ENCODE assay signal across 8 cellular contexts in the genomic region with DNA sequence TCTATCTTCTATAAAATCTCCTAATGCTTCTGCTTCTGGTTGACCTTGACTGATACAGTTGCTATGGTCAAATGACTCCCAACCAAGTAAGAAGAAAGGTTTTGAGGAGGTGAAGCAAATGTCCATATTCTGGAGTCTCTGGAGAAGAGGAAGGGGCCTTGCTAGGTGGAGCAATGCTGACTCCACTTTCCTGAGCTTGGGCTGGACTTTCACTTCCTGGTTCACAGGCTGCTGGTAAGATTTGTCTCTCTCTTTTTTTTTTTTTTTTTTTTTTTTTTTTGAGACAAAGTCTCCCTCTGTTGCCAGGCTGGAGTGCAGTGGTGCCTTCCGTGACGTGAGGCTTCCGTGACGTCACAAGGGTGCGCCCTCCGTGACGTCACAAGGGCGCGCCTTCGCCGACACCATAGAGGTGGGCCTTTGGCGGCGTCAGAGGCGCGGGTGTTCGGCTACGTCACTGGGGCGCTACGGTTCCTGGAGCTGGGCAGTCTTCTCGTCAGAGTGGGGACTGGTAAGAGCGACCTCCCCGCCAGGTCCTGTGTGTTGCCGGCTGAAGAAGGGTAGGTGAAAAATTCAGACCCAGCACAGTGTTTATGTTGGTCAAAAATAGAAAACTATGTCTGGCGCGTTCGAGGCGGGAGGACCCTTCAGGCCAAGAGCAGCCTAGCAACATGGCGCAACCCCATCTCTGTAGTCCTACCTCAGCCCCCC.
A peak's percentile ranks its signal among the peaks of the same experiment; 100 is the strongest.
DNase-seq lines count a peak whose midpoint lies in the region; ATAC-seq and TF ChIP-seq lines count a peak whose summit lies in the region.
"Not testable (repeated sequence)": the region's sequence is repeated elsewhere in the genome, so short reads cannot be mapped to it uniquely, and the experiment has no call there.

No MANE protein-coding gene starts in this region.

- H3K4me3 ChIP-seq in HUES48 (ENCODE audit: low read depth, low read length) (peak overlapping the region; percentile 81), mucosa of descending colon (peak overlapping the region; percentile 24)

- not testable (repeated sequence) for H3K27me3 ChIP-seq in HUES48 (ENCODE audit: control insufficient read depth, insufficient read depth, low read length)

- peak; percentile 15 for DNase-seq in DMS 273 treated with DMSO at 0.1 percent for 48 hours (lab: John Stamatoyannopoulos, UW)
- peak; percentile 98 to 99 for DNase-seq in activated T-cell treated with anti-CD3 and anti-CD28 coated beads, Interleukin-2, amount 50 U/mL, for 48 hours
- DNase-seq in erythroblast (lab: John Stamatoyannopoulos, UW) = peak; percentile 96
- peak; percentile 95 to 98 (median 96) for DNase-seq in mucosa of descending colon
- peak; percentile 92 to 93 for DNase-seq in stimulated activated CD8-positive, alpha-beta memory T cell treated with anti-CD3 and anti-CD28 coated beads, Interleukin-2, amount 100 ng/mL, for 1 hour (ENCODE audit: low read depth in 2 of 2)

- peak; percentile 97 for ATAC-seq in GM21515 (IDR thresholded peaks at IDR 0.05; ENCODE audit: unreplicated experiment)
- ATAC-seq in mucosa of descending colon = peak; percentile 100

- H3K36me3 ChIP-seq in HUES48 (ENCODE audit: control insufficient read depth, insufficient read depth, low read length); mucosa of descending colon (ENCODE audit: low read depth): not testable (repeated sequence)

- not testable (repeated sequence) for H3K4me1 ChIP-seq in HUES48 (ENCODE audit: control insufficient read depth, insufficient read depth, low read length); mucosa of descending colon (ENCODE audit: low read depth)

- peak overlapping the region; percentile 83 for H3K9ac ChIP-seq in HUES48 (ENCODE audit: low read depth, low read length)

- peak overlapping the region; percentile 80 for H3K27ac ChIP-seq in HUES48 (ENCODE audit: low read depth, low read length)

- H3K9me3 ChIP-seq in HUES48 (ENCODE audit: control insufficient read depth, insufficient read depth, low read length); mucosa of descending colon: not testable (repeated sequence)

- intact Hi-C loops in mucosa of descending colon (cut with DNase I, micrococcal nuclease) = not testable (repeated sequence)

- peak; percentile 78 for TF ChIP-seq POLR2A in erythroblast (IDR thresholded peaks at IDR 0.05; ENCODE audit: low read length)

- not testable (repeated sequence) for TF ChIP-seq CTCF in mucosa of descending colon (IDR thresholded peaks at IDR 0.05)

TF ChIP-seq in PFSK-1, 5 proteins besides CTCF, POLR2A, EP300 and RAD21:
- TF ChIP-seq TAF1 (IDR thresholded peaks at IDR 0.05; ENCODE audit: borderline replicate concordance, insufficient read depth, low read length) (peak; percentile 61; the same call in 1 of the 2 replicates), POLR2AphosphoS5 (IDR thresholded peaks at IDR 0.05; ENCODE audit: low read depth, low read length) (peak; percentile 67; the same call in 1 of the 2 replicates)

Comparison
In these comparisons a context has a peak if more than half of its experiments do, and no peak if none do; other contexts are left out.
1. Peak in every context shown above with its lines: DNase-seq, ATAC-seq, H3K4me3 ChIP-seq and H3K27ac ChIP-seq.
2. DNase-seq: peak in every context shown above with its lines; median percentile 98 in activated T-cell treated with anti-CD3 and anti-CD28 coated beads, Interleukin-2, amount 50 U/mL, for 48 hours; 96 in erythroblast; 96 in mucosa of descending colon; 92 in stimulated activated CD8-positive, alpha-beta memory T cell treated with anti-CD3 and anti-CD28 coated beads, Interleukin-2, amount 100 ng/mL, for 1 hour; 15 in DMS 273 treated with DMSO at 0.1 percent for 48 hours.